8 cellular contexts compared by ENCODE assay signal in genomic region chr1:64246294-64246917, GRCh38. TPM values are rescaled to one million over a fixed set of nuclear protein-coding genes. Genes with fewer than 3 reads are reported as not detected.
DNase-seq lines count a peak whose midpoint lies in the region; ATAC-seq and TF ChIP-seq lines count a peak whose summit lies in the region.

No MANE protein-coding gene starts in this region.

- no peak overlapping the region for H3K4me3 ChIP-seq in fibroblast of villous mesenchyme (ENCODE audit: low read depth, low read length)
- H3K4me3 ChIP-seq in sigmoid colon = no peak overlapping the region

- no peak for TF ChIP-seq EP300 in sigmoid colon (IDR thresholded peaks at IDR 0.05)

- TF ChIP-seq CTCF in LNCAP (IDR thresholded peaks at IDR 0.05) = peak; percentile 76
- peak; percentile 69 for TF ChIP-seq CTCF in fibroblast of villous mesenchyme (IDR thresholded peaks at IDR 0.05; ENCODE audit: insufficient read depth, low read depth, low read length)
- peak; percentile 62 to 79 (median 68) for TF ChIP-seq CTCF in sigmoid colon (IDR thresholded peaks at IDR 0.05)

- H3K27me3 ChIP-seq in sigmoid colon = no peaks in the 10 kb centered on the region

- WGBS in sigmoid colon, 2 donors = 19 to 20% methylated on average over 4 of the region's 4 CpGs

- no peak overlapping the region for H3K27ac ChIP-seq in sigmoid colon

- no peaks in the 10 kb centered on the region for H3K36me3 ChIP-seq in sigmoid colon

- H3K4me1 ChIP-seq in sigmoid colon = peaks cover 0 to 3% (median 0%) of the 10 kb centered on the region in 4 donors

- peak; percentile 65 for ATAC-seq in SK-N-SH treated with all-trans-retinoic acid at 6 μM for 48 hours
- no peak for ATAC-seq in activated CD4-positive, CD25-positive, alpha-beta regulatory T cell treated with anti-CD3 and anti-CD28 coated beads, Interleukin-2, amount 50 U/mL, for 24 hours
- ATAC-seq in HG03108 (IDR thresholded peaks at IDR 0.05; ENCODE audit: unreplicated experiment) = no peak
- ATAC-seq in GM21367 (IDR thresholded peaks at IDR 0.05; ENCODE audit: unreplicated experiment) = no peak

- no peaks in the 10 kb centered on the region for H3K9me3 ChIP-seq in sigmoid colon

- intact Hi-C loops in sigmoid colon (cut with DNase I) = loop anchor here (1.0 kb wide), 1 partner anchor 554 kb away; no protein-coding TSS in a partner anchor

- peak; percentile 35 for DNase-seq in DMS153 treated with DMSO at 0.1 percent for 48 hours (lab: John Stamatoyannopoulos, UW; ENCODE audit: unreplicated experiment)
- DNase-seq in fibroblast of villous mesenchyme (ENCODE audit: low read depth) = peak; percentile 64
- DNase-seq in sigmoid colon = no peak

- TF ChIP-seq POLR2A in sigmoid colon (IDR thresholded peaks at IDR 0.05) = no peak

TF ChIP-seq in SK-N-SH treated with all-trans-retinoic acid at 6 μM for 48 hours, 23 proteins besides CTCF, POLR2A, EP300 and RAD21:
- TF ChIP-seq CREB5 (CRISPR knock-in tag; IDR thresholded peaks at IDR 0.05; ENCODE audit: low read depth) (no peak), PATZ1 (CRISPR knock-in tag; IDR thresholded peaks at IDR 0.05; ENCODE audit: borderline replicate concordance) (no peak), GLIS3 (CRISPR knock-in tag; IDR thresholded peaks at IDR 0.05) (no peak), ZNF8 (CRISPR knock-in tag; IDR thresholded peaks at IDR 0.05) (no peak)

RNA-seq across cellular contexts. Expression of gene UBE2U, which starts 43.0 kb away (rescaled TPM):
- not detected in 2 replicates for total RNA-seq in fibroblast of villous mesenchyme
- not detected for total RNA-seq in sigmoid colon
- not detected for polyA plus RNA-seq in sigmoid colon
